Comparison of ENCODE assay signal across 19 cellular contexts in the genomic region with DNA sequence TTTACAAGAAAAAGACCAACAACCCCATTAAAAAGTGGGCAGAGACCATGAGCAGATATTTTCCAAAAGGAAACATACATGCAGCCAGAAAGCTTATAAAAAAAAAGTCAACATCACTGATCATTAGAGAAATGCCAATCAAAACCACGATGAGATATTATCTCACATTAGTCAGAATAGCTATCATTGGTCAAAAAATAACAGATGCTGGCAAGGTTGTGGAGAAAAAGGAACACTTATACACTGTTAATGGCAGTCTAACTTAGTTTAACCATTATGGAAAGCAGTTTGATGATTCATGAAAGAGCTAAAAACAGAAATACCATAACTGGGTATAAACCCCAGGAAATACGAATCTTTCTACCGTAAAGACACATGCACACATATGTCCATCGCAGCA.
DNase-seq lines count a peak whose midpoint lies in the region; ATAC-seq and TF ChIP-seq lines count a peak whose summit lies in the region.
"Had no signal": no experiment of that assay in that cellular context is flagged by ENCODE, and none has a peak within 500 bp of the region (broad histone marks: within the 10 kb centered on the region; RNA-seq: fewer than 3 reads in every experiment).

No MANE protein-coding gene starts in this region.

- no peak overlapping the region for H3K9ac ChIP-seq in SK-N-SH

- H3F3A ChIP-seq in SK-N-SH (replicated peaks; ENCODE audit: insufficient read depth) = peaks cover 12% of the 10 kb centered on the region

- H3K79me2 ChIP-seq in SK-N-SH (ENCODE audit: insufficient read depth) = no peaks in the 10 kb centered on the region

- H3K4me2 ChIP-seq in SK-N-SH = no peak overlapping the region
- H3K4me2 ChIP-seq: A549 had no signal

- CTCF ChIA-PET in SK-N-SH (lab: Yijun Ruan, JAX) = no interaction called here

- H3K9me3 ChIP-seq in SK-N-SH = 0 out of 2 replicates have a peak, but pooled peaks cover 3% of the 10 kb centered on the region
- H3K9me3 ChIP-seq: A549, Caco-2 had no signal

- POLR2A ChIA-PET in SK-N-SH (lab: Yijun Ruan, JAX) = no interaction called here
- POLR2A ChIA-PET in naive thymus-derived CD8-positive, alpha-beta T cell (lab: Charles Lee) = no interaction called here

- H3K9me3 Mint-ChIP-seq in naive thymus-derived CD8-positive, alpha-beta T cell = peaks cover 0 to 13% (median 0%) of the 10 kb centered on the region in 9 donors
- H3K9me3 Mint-ChIP-seq: CD4-positive, alpha-beta T cell; HFFc6 had no signal

- no peaks in the 10 kb centered on the region for H3K4me1 ChIP-seq in SK-N-SH (ENCODE audit: control insufficient read depth in 1 of 2, insufficient read depth in 2 of 2, low read depth in 1 of 2, low read length in 1 of 2)
- H3K4me1 ChIP-seq: A549, Caco-2 had no signal

- no peak overlapping the region for H3K27ac Mint-ChIP-seq in naive thymus-derived CD8-positive, alpha-beta T cell
- H3K27ac Mint-ChIP-seq: CD4-positive, alpha-beta T cell; HFFc6 had no signal

- no peak overlapping the region for H3K4me3 ChIP-seq in SK-N-SH (ENCODE audit: low read depth in 2 of 2, low read length in 1 of 2)
- no peak overlapping the region for H3K4me3 ChIP-seq in coronary artery
- H3K4me3 ChIP-seq: A549, GM12878, K562 had no signal

- TF ChIP-seq CTCF in SK-N-SH (IDR thresholded peaks at IDR 0.05) (no peak), coronary artery (IDR thresholded peaks at IDR 0.05) (no peak)

- WGBS in SK-N-SH (ENCODE audit: low lambda C conversion rate) = 13% methylated on average over 4 of the region's 4 CpGs

- TF ChIP-seq EP300 in SK-N-SH (IDR thresholded peaks at IDR 0.05; ENCODE audit: borderline replicate concordance in 1 of 2, low read depth in 1 of 2, low read length in 1 of 2) = peak in 1 of 2 experiments; percentile 61; a peak in 2 of 4 replicates

- H3K27ac ChIP-seq in SK-N-SH (ENCODE audit: low read depth in 2 of 2, low read length in 1 of 2) (peak overlapping the region in 1 of 2 experiments; percentile 49; a peak in 2 of 4 replicates), coronary artery (no peak overlapping the region)
- H3K27ac ChIP-seq: A549, C4-2B, HL-60 had no signal

- H3K4me1 Mint-ChIP-seq in naive thymus-derived CD8-positive, alpha-beta T cell = no peaks in the 10 kb centered on the region

- no peaks in the 10 kb centered on the region for H3K9me2 ChIP-seq in SK-N-SH

- no peak for TF ChIP-seq RAD21 in SK-N-SH (IDR thresholded peaks at IDR 0.05; ENCODE audit: low read length)

- H3K27me3 ChIP-seq in SK-N-SH (ENCODE audit: insufficient read depth) = no peaks in the 10 kb centered on the region; the same call in 1 of the 2 replicates

- H4K20me1 ChIP-seq in SK-N-SH (ENCODE audit: insufficient read depth) = no peaks in the 10 kb centered on the region

- ATAC-seq in naive thymus-derived CD8-positive, alpha-beta T cell = no peak
- ATAC-seq: A549, GM12878, HCT116, K562 had no signal

- no peaks in the 10 kb centered on the region for H3K36me3 ChIP-seq in SK-N-SH (replicated peaks in 1 of 2; ENCODE audit: control insufficient read depth in 1 of 2, insufficient read depth in 2 of 2, low read length in 1 of 2)

- peaks cover 0 to 6% (median 5%) of the 10 kb centered on the region in 3 donors for H3K36me3 Mint-ChIP-seq in naive thymus-derived CD8-positive, alpha-beta T cell

- peaks cover 6 to 34% (median 11%) of the 10 kb centered on the region in 5 donors for H3K27me3 Mint-ChIP-seq in naive thymus-derived CD8-positive, alpha-beta T cell

- DNase-seq in ELR (ENCODE audit: low read depth) (peak; percentile 12), LHCN-M2 (ENCODE audit: low read depth) (peak; percentile 32), SK-N-SH (no peak), KG1 (lab: John Stamatoyannopoulos, UW) (no peak), coronary artery (ENCODE audit: low spot score) (no peak)
- no peak for DNase-seq in naive thymus-derived CD8-positive, alpha-beta T cell
- DNase-seq: AML-193; Caco-2; CD4-positive, alpha-beta T cell; GOT3; H7; HFFc6; IMR-90 had no signal

- no peak overlapping the region for H2AFZ ChIP-seq in SK-N-SH (ENCODE audit: low read depth)

- no peak overlapping the region for H3K4me3 Mint-ChIP-seq in naive thymus-derived CD8-positive, alpha-beta T cell
- H3K4me3 Mint-ChIP-seq: CD4-positive, alpha-beta T cell; HFFc6 had no signal

TF ChIP-seq in SK-N-SH, 30 proteins besides CTCF, POLR2A, EP300 and RAD21 (continues in another document):
- TF ChIP-seq SIN3A (IDR thresholded peaks at IDR 0.05; ENCODE audit: borderline replicate concordance, low read depth, low read length) (no peak), GABPA (IDR thresholded peaks at IDR 0.05; ENCODE audit: low read depth) (no peak), TCF12 (IDR thresholded peaks at IDR 0.05) (peak; percentile 67), TAF1 (IDR thresholded peaks at IDR 0.05; ENCODE audit: borderline replicate concordance, low read depth, low read length) (no peak), GATA2 (CRISPR knock-in tag; IDR thresholded peaks at IDR 0.05) (no peak), FOSL2 (IDR thresholded peaks at IDR 0.05; ENCODE audit: borderline replicate concordance, low read depth) (no peak; the same call in 1 of the 2 replicates), JUND (IDR thresholded peaks at IDR 0.05) (peak; percentile 58), CHD2 (IDR thresholded peaks at IDR 0.05; ENCODE audit: low read length, partially characterized antibody) (no peak), NFIC (IDR thresholded peaks at IDR 0.05; ENCODE audit: borderline replicate concordance) (peak; percentile 27; the same call in 1 of the 2 replicates), RXRA (IDR thresholded peaks at IDR 0.05; ENCODE audit: borderline replicate concordance, low read depth) (no peak), YY1 (IDR thresholded peaks at IDR 0.05; ENCODE audit: low read depth) (peak; percentile 46; the same call in 1 of the 2 replicates), TEAD4 (IDR thresholded peaks at IDR 0.05; ENCODE audit: borderline replicate concordance, insufficient read depth) (no peak), NRF1 (IDR thresholded peaks at IDR 0.05; ENCODE audit: low read depth, low read length) (no peak), RFX5 (IDR thresholded peaks at IDR 0.05; ENCODE audit: low read length) (no peak), MXI1 (IDR thresholded peaks at IDR 0.05; ENCODE audit: low read depth, low read length) (no peak)
- TF ChIP-seq, protein P1, sequence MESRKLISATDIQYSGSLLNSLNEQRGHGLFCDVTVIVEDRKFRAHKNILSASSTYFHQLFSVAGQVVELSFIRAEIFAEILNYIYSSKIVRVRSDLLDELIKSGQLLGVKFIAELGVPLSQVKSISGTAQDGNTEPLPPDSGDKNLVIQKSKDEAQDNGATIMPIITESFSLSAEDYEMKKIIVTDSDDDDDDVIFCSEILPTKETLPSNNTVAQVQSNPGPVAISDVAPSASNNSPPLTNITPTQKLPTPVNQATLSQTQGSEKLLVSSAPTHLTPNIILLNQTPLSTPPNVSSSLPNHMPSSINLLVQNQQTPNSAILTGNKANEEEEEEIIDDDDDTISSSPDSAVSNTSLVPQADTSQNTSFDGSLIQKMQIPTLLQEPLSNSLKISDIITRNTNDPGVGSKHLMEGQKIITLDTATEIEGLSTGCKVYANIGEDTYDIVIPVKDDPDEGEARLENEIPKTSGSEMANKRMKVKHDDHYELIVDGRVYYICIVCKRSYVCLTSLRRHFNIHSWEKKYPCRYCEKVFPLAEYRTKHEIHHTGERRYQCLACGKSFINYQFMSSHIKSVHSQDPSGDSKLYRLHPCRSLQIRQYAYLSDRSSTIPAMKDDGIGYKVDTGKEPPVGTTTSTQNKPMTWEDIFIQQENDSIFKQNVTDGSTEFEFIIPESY (IDR thresholded peaks at IDR 0.05; ENCODE audit: borderline replicate concordance, low read depth) = no peak
- TF ChIP-seq, protein P2, sequence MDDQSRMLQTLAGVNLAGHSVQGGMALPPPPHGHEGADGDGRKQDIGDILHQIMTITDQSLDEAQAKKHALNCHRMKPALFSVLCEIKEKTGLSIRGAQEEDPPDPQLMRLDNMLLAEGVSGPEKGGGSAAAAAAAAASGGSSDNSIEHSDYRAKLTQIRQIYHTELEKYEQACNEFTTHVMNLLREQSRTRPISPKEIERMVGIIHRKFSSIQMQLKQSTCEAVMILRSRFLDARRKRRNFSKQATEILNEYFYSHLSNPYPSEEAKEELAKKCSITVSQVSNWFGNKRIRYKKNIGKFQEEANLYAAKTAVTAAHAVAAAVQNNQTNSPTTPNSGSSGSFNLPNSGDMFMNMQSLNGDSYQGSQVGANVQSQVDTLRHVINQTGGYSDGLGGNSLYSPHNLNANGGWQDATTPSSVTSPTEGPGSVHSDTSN (IDR thresholded peaks at IDR 0.05) = peak; percentile 82
- TF ChIP-seq, protein P3, sequence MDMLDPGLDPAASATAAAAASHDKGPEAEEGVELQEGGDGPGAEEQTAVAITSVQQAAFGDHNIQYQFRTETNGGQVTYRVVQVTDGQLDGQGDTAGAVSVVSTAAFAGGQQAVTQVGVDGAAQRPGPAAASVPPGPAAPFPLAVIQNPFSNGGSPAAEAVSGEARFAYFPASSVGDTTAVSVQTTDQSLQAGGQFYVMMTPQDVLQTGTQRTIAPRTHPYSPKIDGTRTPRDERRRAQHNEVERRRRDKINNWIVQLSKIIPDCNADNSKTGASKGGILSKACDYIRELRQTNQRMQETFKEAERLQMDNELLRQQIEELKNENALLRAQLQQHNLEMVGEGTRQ (IDR thresholded peaks at IDR 0.05; ENCODE audit: borderline replicate concordance, low read depth, low read length) = no peak
- TF ChIP-seq, protein P4, sequence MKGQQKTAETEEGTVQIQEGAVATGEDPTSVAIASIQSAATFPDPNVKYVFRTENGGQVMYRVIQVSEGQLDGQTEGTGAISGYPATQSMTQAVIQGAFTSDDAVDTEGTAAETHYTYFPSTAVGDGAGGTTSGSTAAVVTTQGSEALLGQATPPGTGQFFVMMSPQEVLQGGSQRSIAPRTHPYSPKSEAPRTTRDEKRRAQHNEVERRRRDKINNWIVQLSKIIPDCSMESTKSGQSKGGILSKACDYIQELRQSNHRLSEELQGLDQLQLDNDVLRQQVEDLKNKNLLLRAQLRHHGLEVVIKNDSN (IDR thresholded peaks at IDR 0.05; ENCODE audit: borderline replicate concordance, low read depth) = no peak
- TF ChIP-seq, protein P5, sequence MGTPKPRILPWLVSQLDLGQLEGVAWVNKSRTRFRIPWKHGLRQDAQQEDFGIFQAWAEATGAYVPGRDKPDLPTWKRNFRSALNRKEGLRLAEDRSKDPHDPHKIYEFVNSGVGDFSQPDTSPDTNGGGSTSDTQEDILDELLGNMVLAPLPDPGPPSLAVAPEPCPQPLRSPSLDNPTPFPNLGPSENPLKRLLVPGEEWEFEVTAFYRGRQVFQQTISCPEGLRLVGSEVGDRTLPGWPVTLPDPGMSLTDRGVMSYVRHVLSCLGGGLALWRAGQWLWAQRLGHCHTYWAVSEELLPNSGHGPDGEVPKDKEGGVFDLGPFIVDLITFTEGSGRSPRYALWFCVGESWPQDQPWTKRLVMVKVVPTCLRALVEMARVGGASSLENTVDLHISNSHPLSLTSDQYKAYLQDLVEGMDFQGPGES (IDR thresholded peaks at IDR 0.05; ENCODE audit: low read depth, low read length) = no peak

Comparison
In these comparisons a context has a peak if more than half of its experiments do, and no peak if none do; other contexts are left out.
1. DNase-seq: peak in ELR (single experiment) and LHCN-M2 (single experiment); none in SK-N-SH (single experiment), KG1 (single experiment), coronary artery (single experiment) and naive thymus-derived CD8-positive, alpha-beta T cell (0 of 10).